Comparison of ENCODE assay signal across 1 cellular context in the genomic region with DNA sequence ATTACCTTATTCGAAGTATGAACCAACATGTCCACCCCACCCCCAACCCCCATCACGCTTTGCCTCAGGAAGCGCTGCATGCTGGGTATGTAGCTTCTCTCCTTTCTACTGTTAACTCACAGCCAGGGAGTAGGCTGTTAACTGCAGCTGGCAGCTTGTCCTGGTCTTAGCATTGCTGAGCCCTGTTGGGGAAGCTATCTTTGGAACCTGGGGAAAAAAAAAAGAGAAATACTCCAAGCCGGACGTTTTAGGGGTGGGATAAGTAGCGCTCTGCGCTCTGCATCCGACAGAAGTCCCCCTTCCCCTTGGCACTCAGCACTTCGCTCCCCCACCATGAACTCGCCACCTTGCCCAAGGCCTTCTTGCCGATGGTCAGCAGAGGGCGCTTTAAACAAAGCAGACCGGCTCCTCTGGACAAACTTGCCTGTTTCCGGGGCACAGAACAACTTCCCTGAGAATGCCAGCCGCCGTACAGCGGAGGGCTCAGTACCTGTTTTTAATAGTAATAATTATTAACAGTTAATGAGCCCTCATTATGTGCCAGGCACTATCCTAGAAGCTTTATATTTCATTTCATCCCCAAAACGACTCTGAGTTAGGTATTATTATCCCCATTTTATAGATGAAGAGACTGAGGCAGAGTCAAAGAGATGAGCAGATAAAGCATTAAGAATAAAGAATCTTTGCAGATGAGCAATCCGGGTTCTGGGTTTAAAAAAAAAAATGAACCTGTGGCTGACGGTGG.
A peak's percentile ranks its signal among the peaks of the same experiment; 100 is the strongest.
TF ChIP-seq lines count a peak whose summit lies in the region.

No MANE protein-coding gene starts in this region.

TF ChIP-seq in K562, 482 proteins besides CTCF, POLR2A, EP300 and RAD21 (continued from another document):
- TF ChIP-seq, protein P1, sequence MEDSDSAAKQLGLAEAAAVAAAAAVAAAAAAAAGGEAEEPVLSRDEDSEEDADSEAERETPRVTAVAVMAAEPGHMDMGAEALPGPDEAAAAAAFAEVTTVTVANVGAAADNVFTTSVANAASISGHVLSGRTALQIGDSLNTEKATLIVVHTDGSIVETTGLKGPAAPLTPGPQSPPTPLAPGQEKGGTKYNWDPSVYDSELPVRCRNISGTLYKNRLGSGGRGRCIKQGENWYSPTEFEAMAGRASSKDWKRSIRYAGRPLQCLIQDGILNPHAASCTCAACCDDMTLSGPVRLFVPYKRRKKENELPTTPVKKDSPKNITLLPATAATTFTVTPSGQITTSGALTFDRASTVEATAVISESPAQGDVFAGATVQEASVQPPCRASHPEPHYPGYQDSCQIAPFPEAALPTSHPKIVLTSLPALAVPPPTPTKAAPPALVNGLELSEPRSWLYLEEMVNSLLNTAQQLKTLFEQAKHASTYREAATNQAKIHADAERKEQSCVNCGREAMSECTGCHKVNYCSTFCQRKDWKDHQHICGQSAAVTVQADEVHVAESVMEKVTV (CRISPR knock-in tag; IDR thresholded peaks at IDR 0.05), result peak; percentile 53
- TF ChIP-seq ADNP (tag; IDR thresholded peaks at IDR 0.05), result peak; percentile 96
- 0 out of 2 replicates have a peak, but pooled peaks have one; percentile 16 for TF ChIP-seq HCFC1 (IDR thresholded peaks at IDR 0.05; ENCODE audit: low read depth, low read length)
- TF ChIP-seq ZNF445 (CRISPR knock-in tag; IDR thresholded peaks at IDR 0.05; ENCODE audit: low read depth), result no peak
- no peak for TF ChIP-seq KLF6 (CRISPR knock-in tag; IDR thresholded peaks at IDR 0.05; ENCODE audit: borderline replicate concordance)
- TF ChIP-seq CREB1 (IDR thresholded peaks at IDR 0.05), result no peak
- no peak for TF ChIP-seq CREB1 (CRISPR knock-in tag; IDR thresholded peaks at IDR 0.05)
- TF ChIP-seq RFX1 (IDR thresholded peaks at IDR 0.05), result no peak
- no peak for TF ChIP-seq FOXP1 (CRISPR knock-in tag; IDR thresholded peaks at IDR 0.05)
- TF ChIP-seq, protein P2, sequence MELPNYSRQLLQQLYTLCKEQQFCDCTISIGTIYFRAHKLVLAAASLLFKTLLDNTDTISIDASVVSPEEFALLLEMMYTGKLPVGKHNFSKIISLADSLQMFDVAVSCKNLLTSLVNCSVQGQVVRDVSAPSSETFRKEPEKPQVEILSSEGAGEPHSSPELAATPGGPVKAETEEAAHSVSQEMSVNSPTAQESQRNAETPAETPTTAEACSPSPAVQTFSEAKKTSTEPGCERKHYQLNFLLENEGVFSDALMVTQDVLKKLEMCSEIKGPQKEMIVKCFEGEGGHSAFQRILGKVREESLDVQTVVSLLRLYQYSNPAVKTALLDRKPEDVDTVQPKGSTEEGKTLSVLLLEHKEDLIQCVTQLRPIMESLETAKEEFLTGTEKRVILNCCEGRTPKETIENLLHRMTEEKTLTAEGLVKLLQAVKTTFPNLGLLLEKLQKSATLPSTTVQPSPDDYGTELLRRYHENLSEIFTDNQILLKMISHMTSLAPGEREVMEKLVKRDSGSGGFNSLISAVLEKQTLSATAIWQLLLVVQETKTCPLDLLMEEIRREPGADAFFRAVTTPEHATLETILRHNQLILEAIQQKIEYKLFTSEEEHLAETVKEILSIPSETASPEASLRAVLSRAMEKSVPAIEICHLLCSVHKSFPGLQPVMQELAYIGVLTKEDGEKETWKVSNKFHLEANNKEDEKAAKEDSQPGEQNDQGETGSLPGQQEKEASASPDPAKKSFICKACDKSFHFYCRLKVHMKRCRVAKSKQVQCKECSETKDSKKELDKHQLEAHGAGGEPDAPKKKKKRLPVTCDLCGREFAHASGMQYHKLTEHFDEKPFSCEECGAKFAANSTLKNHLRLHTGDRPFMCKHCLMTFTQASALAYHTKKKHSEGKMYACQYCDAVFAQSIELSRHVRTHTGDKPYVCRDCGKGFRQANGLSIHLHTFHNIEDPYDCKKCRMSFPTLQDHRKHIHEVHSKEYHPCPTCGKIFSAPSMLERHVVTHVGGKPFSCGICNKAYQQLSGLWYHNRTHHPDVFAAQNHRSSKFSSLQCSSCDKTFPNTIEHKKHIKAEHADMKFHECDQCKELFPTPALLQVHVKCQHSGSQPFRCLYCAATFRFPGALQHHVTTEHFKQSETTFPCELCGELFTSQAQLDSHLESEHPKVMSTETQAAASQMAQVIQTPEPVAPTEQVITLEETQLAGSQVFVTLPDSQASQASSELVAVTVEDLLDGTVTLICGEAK (IDR thresholded peaks at IDR 0.05), result no peak
- TF ChIP-seq, protein P2 (CRISPR knock-in tag; IDR thresholded peaks at IDR 0.05), result no peak
